In genomic region chr19:54338521-54338920, GRCh38 we compare ENCODE assay signal across 34 cellular contexts. TPM values are rescaled to one million over a fixed set of nuclear protein-coding genes. Genes with fewer than 3 reads are reported as not detected.
"Had no signal": no experiment of that assay in that cellular context is flagged by ENCODE, and none has a peak within 500 bp of the region (broad histone marks: within the 10 kb centered on the region; RNA-seq: fewer than 3 reads in every experiment).

No MANE protein-coding gene starts in this region.

- H3K4me1 ChIP-seq: breast epithelium, gastrocnemius medialis, parathyroid adenoma, right atrium auricular region, stomach, tibial artery had no signal

- H3K27ac Mint-ChIP-seq: activated CD4-positive, alpha-beta memory T cell treated with anti-CD3 and anti-CD28 coated beads, Interleukin-2, amount 10 ng/mL, durations not matched to agents 7 days and 5 days; activated T-helper 17 cell treated with anti-CD3 and anti-CD28 coated beads, Interleukin-2, amount 50 U/mL, for 72 hours; T-helper 1 cell treated with Interleukin-12 subunit alpha and Interleukin-12 subunit beta and Interleukin-4 antibody, amounts not matched to agents 30 μg/mL and 1 μg/mL, for 36 hours had no signal

- H3K36me3 ChIP-seq: breast epithelium, gastrocnemius medialis, right atrium auricular region, stomach, tibial artery had no signal

- H3K27me3 Mint-ChIP-seq: stimulated activated naive B cell treated with anti-CD40 and anti-IgM and Interleukin-4, amounts not matched to agents 10 μg/mL and 1 μg/mL and 100 μg/mL, for 72 hours had no signal

- H3K27me3 ChIP-seq: gastrocnemius medialis, right atrium auricular region had no signal

- H3K9me3 Mint-ChIP-seq: activated CD4-positive, alpha-beta memory T cell treated with anti-CD3 and anti-CD28 coated beads, Interleukin-2, amount 10 ng/mL, durations not matched to agents 7 days and 5 days; activated T-cell treated with anti-CD3 and anti-CD28 coated beads, Interleukin-2, amount 50 U/mL, for 4 hours; activated T-helper 17 cell treated with anti-CD3 and anti-CD28 coated beads, Interleukin-2, amount 50 U/mL, for 72 hours; central memory CD8-positive, alpha-beta T cell; naive thymus-derived CD8-positive, alpha-beta T cell; neural crest cell; T-helper 1 cell treated with Interleukin-12 subunit alpha and Interleukin-12 subunit beta and Interleukin-4 antibody, amounts not matched to agents 30 μg/mL and 1 μg/mL, for 36 hours had no signal

- H3K4me3 ChIP-seq: breast epithelium, gastrocnemius medialis, right atrium auricular region, smooth muscle cell, stomach, tibial artery had no signal

- H3K36me3 Mint-ChIP-seq: naive thymus-derived CD8-positive, alpha-beta T cell had no signal

- H3K27ac ChIP-seq: breast epithelium, gastrocnemius medialis, parathyroid adenoma, right atrium auricular region, stomach, tibial artery, VCaP had no signal

- ATAC-seq: activated CD4-positive, CD25-positive, alpha-beta regulatory T cell treated with anti-CD3 and anti-CD28 coated beads, Interleukin-2, amount 50 U/mL, for 24 hours; activated T-cell treated with anti-CD3 and anti-CD28 coated beads, Interleukin-2, amount 50 U/mL, for 4 hours; activated T-helper 17 cell treated with anti-CD3 and anti-CD28 coated beads, Interleukin-2, amount 50 U/mL, for 72 hours; gastrocnemius medialis; left ventricle myocardium superior; naive thymus-derived CD8-positive, alpha-beta T cell had no signal

- H3K9me3 ChIP-seq: breast epithelium, gastrocnemius medialis, right atrium auricular region, stomach, tibial artery had no signal

- DNase-seq: activated CD4-positive, alpha-beta memory T cell treated with anti-CD3 and anti-CD28 coated beads, Interleukin-2, amount 10 ng/mL, durations not matched to agents 7 days and 5 days; activated CD4-positive, alpha-beta T cell treated with anti-CD3 and anti-CD28 coated beads for 48 hours; activated CD8-positive, alpha-beta memory T cell treated with anti-CD3 and anti-CD28 coated beads, Interleukin-2, amount 50 U/mL, for 48 hours; activated gamma-delta T cell treated with Interleukin-2 at 50 U/mL for 16 hours; activated naive CD4-positive, alpha-beta T cell treated with anti-CD3 and anti-CD28 coated beads, Interleukin-2, amount 50 U/mL, for 16 hours; activated T-cell treated with anti-CD3 and anti-CD28 coated beads, Interleukin-2, amount 50 U/mL, for 4 hours; effector CD8-positive, alpha-beta T cell; gastrocnemius medialis; glutamatergic neuron; left ventricle myocardium superior; mammary epithelial cell; midbrain; naive thymus-derived CD8-positive, alpha-beta T cell; stimulated activated CD4-positive, alpha-beta T cell treated with anti-CD3 and anti-CD28 coated beads, Interleukin-1b, Interleukin-23, amount 100 ng/mL, for 48 hours; stimulated activated CD4-positive, alpha-beta T cell treated with anti-CD3 and anti-CD28 coated beads, Interleukin-4, amount 100 ng/mL, for 4 hours; stimulated activated CD8-positive, alpha-beta memory T cell treated with anti-CD3 and anti-CD28 coated beads, Interleukin-4, amount 100 ng/mL, for 48 hours; stimulated activated naive B cell treated with anti-CD40 and anti-IgM and Interleukin-4, amounts not matched to agents 10 μg/mL and 1 μg/mL and 100 μg/mL, for 72 hours; stomach; SW 1271; T-helper 9 cell; tibial artery had no signal

- H3K4me1 Mint-ChIP-seq: activated CD4-positive, alpha-beta memory T cell treated with anti-CD3 and anti-CD28 coated beads, Interleukin-2, amount 10 ng/mL, durations not matched to agents 7 days and 5 days; activated T-helper 17 cell treated with anti-CD3 and anti-CD28 coated beads, Interleukin-2, amount 50 U/mL, for 72 hours; central memory CD8-positive, alpha-beta T cell had no signal

- H3K4me3 Mint-ChIP-seq: activated CD4-positive, alpha-beta memory T cell treated with anti-CD3 and anti-CD28 coated beads, Interleukin-2, amount 10 ng/mL, durations not matched to agents 7 days and 5 days; activated T-cell treated with anti-CD3 and anti-CD28 coated beads, Interleukin-2, amount 50 U/mL, for 4 hours; activated T-helper 17 cell treated with anti-CD3 and anti-CD28 coated beads, Interleukin-2, amount 50 U/mL, for 72 hours; central memory CD8-positive, alpha-beta T cell; naive thymus-derived CD8-positive, alpha-beta T cell; neural crest cell; T-helper 1 cell treated with Interleukin-12 subunit alpha and Interleukin-12 subunit beta and Interleukin-4 antibody, amounts not matched to agents 30 μg/mL and 1 μg/mL, for 36 hours had no signal

RNA-seq across cellular contexts. Expression of gene LILRA4, which starts 0.4 kb away (rescaled TPM):
- total RNA-seq: activated CD4-positive, alpha-beta memory T cell treated with anti-CD3 and anti-CD28 coated beads, Interleukin-2, amount 10 ng/mL, durations not matched to agents 7 days and 5 days; activated T-cell treated with anti-CD3 and anti-CD28 coated beads, Interleukin-2, amount 50 U/mL, for 4 hours; activated T-helper 17 cell treated with anti-CD3 and anti-CD28 coated beads, Interleukin-2, amount 50 U/mL, for 72 hours; dermis microvascular lymphatic vessel endothelial cell; epithelial cell of proximal tubule; gastrocnemius medialis; left ventricle myocardium superior; mammary epithelial cell; neural crest cell; pulmonary artery endothelial cell; right atrium auricular region; smooth muscle cell; stomach had no signal

RNA-seq across cellular contexts. Expression of gene LILRA5, which starts 25.6 kb away (rescaled TPM):
- total RNA-seq: activated CD4-positive, alpha-beta memory T cell treated with anti-CD3 and anti-CD28 coated beads, Interleukin-2, amount 10 ng/mL, durations not matched to agents 7 days and 5 days; activated T-cell treated with anti-CD3 and anti-CD28 coated beads, Interleukin-2, amount 50 U/mL, for 4 hours; activated T-helper 17 cell treated with anti-CD3 and anti-CD28 coated beads, Interleukin-2, amount 50 U/mL, for 72 hours; dermis microvascular lymphatic vessel endothelial cell; epithelial cell of proximal tubule; mammary epithelial cell; naive thymus-derived CD8-positive, alpha-beta T cell; neural crest cell; pulmonary artery endothelial cell; smooth muscle cell had no signal

RNA-seq across cellular contexts. Expression of gene LAIR1, which starts 26.2 kb away (rescaled TPM):
- total RNA-seq: dermis microvascular lymphatic vessel endothelial cell, epithelial cell of proximal tubule, mammary epithelial cell, neural crest cell, pulmonary artery endothelial cell, smooth muscle cell had no signal

RNA-seq across cellular contexts. Expression of gene LILRB2, which starts 57.6 kb away (rescaled TPM):
- total RNA-seq: activated CD4-positive, alpha-beta memory T cell treated with anti-CD3 and anti-CD28 coated beads, Interleukin-2, amount 10 ng/mL, durations not matched to agents 7 days and 5 days; activated T-cell treated with anti-CD3 and anti-CD28 coated beads, Interleukin-2, amount 50 U/mL, for 4 hours; activated T-helper 17 cell treated with anti-CD3 and anti-CD28 coated beads, Interleukin-2, amount 50 U/mL, for 72 hours; dermis microvascular lymphatic vessel endothelial cell; epithelial cell of proximal tubule; mammary epithelial cell; neural crest cell; pulmonary artery endothelial cell; smooth muscle cell had no signal
